Comparison of ENCODE assay signal across 30 cellular contexts in genomic region chr11:114771172-114771571, GRCh38.
"Had no signal": no experiment of that assay in that cellular context is flagged by ENCODE, and none has a peak within 500 bp of the region (broad histone marks: within the 10 kb centered on the region; RNA-seq: fewer than 3 reads in every experiment).

No MANE protein-coding gene starts in this region.

- H3K27ac ChIP-seq: adrenal gland, ascending aorta, body of pancreas, brain microvascular endothelial cell, breast epithelium, cardiac muscle cell had no signal

- H3K27me3 ChIP-seq: ascending aorta, body of pancreas, brain microvascular endothelial cell, breast epithelium, cardiac muscle cell had no signal

- H3K36me3 ChIP-seq: adrenal gland, ascending aorta, brain microvascular endothelial cell, breast epithelium, cardiac muscle cell had no signal

- DNase-seq: activated effector memory CD4-positive, alpha-beta T cell treated with anti-CD3 and anti-CD28 coated beads, Interleukin-2, amount 50 U/mL, for 16 hours; activated effector memory CD4-positive, alpha-beta T cell treated with Interleukin-2 at 50 U/mL for 16 hours; activated gamma-delta T cell; activated gamma-delta T cell treated with Interleukin-2 at 50 U/mL for 16 hours; activated naive CD4-positive, alpha-beta T cell; activated naive CD4-positive, alpha-beta T cell treated with anti-CD3 and anti-CD28 coated beads for 36 hours; activated naive CD4-positive, alpha-beta T cell treated with anti-CD3 and anti-CD28 coated beads, Interleukin-2, amount 10 ng/mL, durations not matched to agents 7 days and 5 days; activated naive CD4-positive, alpha-beta T cell treated with anti-CD3 and anti-CD28 coated beads, Interleukin-2, amount 50 U/mL, for 16 hours; activated naive CD4-positive, alpha-beta T cell treated with Interleukin-2 at 50 U/mL for 16 hours; activated naive CD8-positive, alpha-beta T cell treated with anti-CD3 and anti-CD28 coated beads for 36 hours; activated naive CD8-positive, alpha-beta T cell treated with anti-CD3 and anti-CD28 coated beads, Interleukin-2, amount 10 ng/mL, durations not matched to agents 7 days and 5 days; activated naive CD8-positive, alpha-beta T cell treated with anti-CD3 and anti-CD28 coated beads, Interleukin-2, amount 50 U/mL, for 24 hours; activated T-cell treated with anti-CD3 and anti-CD28 coated beads, Interleukin-2, amount 50 U/mL, for 1 hour; activated T-cell treated with anti-CD3 and anti-CD28 coated beads, Interleukin-2, amount 50 U/mL, for 24 hours; activated T-cell treated with anti-CD3 and anti-CD28 coated beads, Interleukin-2, amount 50 U/mL, for 4 hours; activated T-cell treated with anti-CD3 and anti-CD28 coated beads, Interleukin-2, amount 50 U/mL, for 48 hours; activated T-cell treated with anti-CD3 and anti-CD28 coated beads, Interleukin-2, amount 50 U/mL, for 72 hours; adrenal gland; amniotic stem cell; amygdala; anterior cingulate cortex; aorta; body of pancreas; brain microvascular endothelial cell; caudate nucleus; central memory CD4-positive, alpha-beta T cell; cerebellar nuclear complex had no signal

- H3K4me3 ChIP-seq: adrenal gland, ascending aorta, body of pancreas, breast epithelium, cardiac muscle cell had no signal

- H3K9me3 ChIP-seq: adrenal gland, ascending aorta, body of pancreas, breast epithelium had no signal
